In genomic region chr21:42463861-42464515, GRCh38 we compare ENCODE assay signal across 8 cellular contexts. TPM values are rescaled to one million over a fixed set of nuclear protein-coding genes. Genes with fewer than 3 reads are reported as not detected.
DNase-seq lines count a peak whose midpoint lies in the region; ATAC-seq and TF ChIP-seq lines count a peak whose summit lies in the region.

No MANE protein-coding gene starts in this region.

- peak overlapping the region; percentile 48 to 81 for H3K27ac Mint-ChIP-seq in activated naive CD4-positive, alpha-beta T cell treated with anti-CD3 and anti-CD28 coated beads, Interleukin-2, amount 50 U/mL, for 72 hours
- peak overlapping the region; percentile 79 to 99 for H3K27ac Mint-ChIP-seq in stimulated activated naive CD8-positive, alpha-beta T cell treated with anti-CD3 and anti-CD28 coated beads, Interleukin-15, amount 100 ng/mL, for 72 hours

- H3K27me3 Mint-ChIP-seq in stimulated activated naive CD8-positive, alpha-beta T cell treated with anti-CD3 and anti-CD28 coated beads, Interleukin-15, amount 100 ng/mL, for 72 hours: peaks cover 7% of the 10 kb centered on the region

- DNase-seq in HL-60 (ENCODE audit: low read depth in 1 of 2, low spot score in 1 of 2): peak in 1 of 2 experiments; percentile 21
- DNase-seq in T-helper 1 cell: peak; percentile 39 to 61 (median 55)
- peak; percentile 61 to 69 for DNase-seq in activated naive CD4-positive, alpha-beta T cell treated with anti-CD3 and anti-CD28 coated beads, Interleukin-2, amount 50 U/mL, for 72 hours (ENCODE audit: low spot score in 2 of 2)
- DNase-seq in lower lobe of right lung: peak; percentile 58
- peak; percentile 69 to 77 for DNase-seq in stimulated activated naive CD8-positive, alpha-beta T cell treated with anti-CD3 and anti-CD28 coated beads, Interleukin-15, amount 100 ng/mL, for 72 hours
- no peak for DNase-seq in NOMO-1 treated with DMSO at 0.1 percent for 48 hours (lab: John Stamatoyannopoulos, UW; ENCODE audit: unreplicated experiment)
- no peak for DNase-seq in Right ventricle myocardium inferior (ENCODE audit: missing footprints)

- intact Hi-C loops in lower lobe of right lung (cut with DNase I) (no loop called here), Right ventricle myocardium inferior (cut with DNase I) (no loop called here)

- H3K27me3 ChIP-seq in HL-60 (ENCODE audit: insufficient read depth, poor library complexity, severe bottlenecking): peaks cover 2% of the 10 kb centered on the region
- no peaks in the 10 kb centered on the region for H3K27me3 ChIP-seq in lower lobe of right lung (ENCODE audit: low read depth)

- peak; percentile 35 to 70 for ATAC-seq in activated naive CD4-positive, alpha-beta T cell treated with anti-CD3 and anti-CD28 coated beads, Interleukin-2, amount 50 U/mL, for 72 hours
- ATAC-seq in lower lobe of right lung (peak; percentile 56 to 58), GM18867 (IDR thresholded peaks at IDR 0.05; ENCODE audit: unreplicated experiment) (no peak), Right ventricle myocardium inferior (no peak)
- ATAC-seq in stimulated activated naive CD8-positive, alpha-beta T cell treated with anti-CD3 and anti-CD28 coated beads, Interleukin-15, amount 100 ng/mL, for 72 hours: peak; percentile 82

- H3K36me3 Mint-ChIP-seq in activated naive CD4-positive, alpha-beta T cell treated with anti-CD3 and anti-CD28 coated beads, Interleukin-2, amount 50 U/mL, for 72 hours: peaks cover 0 to 23% of the 10 kb centered on the region in 2 donors

- peaks cover 27% of the 10 kb centered on the region for H3K4me1 ChIP-seq in lower lobe of right lung

- no peaks in the 10 kb centered on the region for H3K36me3 ChIP-seq in lower lobe of right lung

- TF ChIP-seq CTCF in HL-60 (IDR thresholded peaks at IDR 0.05; ENCODE audit: insufficient read depth, low read length) (no peak), lower lobe of right lung (IDR thresholded peaks at IDR 0.05) (no peak)

- no peaks in the 10 kb centered on the region for H3K9me3 ChIP-seq in lower lobe of right lung

- H3K27ac ChIP-seq in HL-60 (replicated peaks): peak overlapping the region; percentile 22; the same call in 1 of the 2 replicates
- H3K27ac ChIP-seq in lower lobe of right lung: no peak overlapping the region

- peaks cover 75% of the 10 kb centered on the region for H3K4me1 Mint-ChIP-seq in stimulated activated naive CD8-positive, alpha-beta T cell treated with anti-CD3 and anti-CD28 coated beads, Interleukin-15, amount 100 ng/mL, for 72 hours

- peaks cover 7 to 19% of the 10 kb centered on the region in 2 donors for H3K9me3 Mint-ChIP-seq in activated naive CD4-positive, alpha-beta T cell treated with anti-CD3 and anti-CD28 coated beads, Interleukin-2, amount 50 U/mL, for 72 hours
- no peaks in the 10 kb centered on the region for H3K9me3 Mint-ChIP-seq in stimulated activated naive CD8-positive, alpha-beta T cell treated with anti-CD3 and anti-CD28 coated beads, Interleukin-15, amount 100 ng/mL, for 72 hours

- H3K4me3 ChIP-seq in HL-60 (replicated peaks; ENCODE audit: insufficient read depth, low read length) (no peak overlapping the region), lower lobe of right lung (no peak overlapping the region)

- H3K4me3 Mint-ChIP-seq in stimulated activated naive CD8-positive, alpha-beta T cell treated with anti-CD3 and anti-CD28 coated beads, Interleukin-15, amount 100 ng/mL, for 72 hours: peak overlapping the region; percentile 73

RNA-seq across cellular contexts. Expression of gene RSPH1, which starts 32.0 kb away (rescaled TPM):
- under 1 TPM; 0.11 to 0.33 TPM for total RNA-seq in activated naive CD4-positive, alpha-beta T cell treated with anti-CD3 and anti-CD28 coated beads, Interleukin-2, amount 50 U/mL, for 72 hours
- 18.1 TPM for total RNA-seq in lower lobe of right lung
- not detected for total RNA-seq in Right ventricle myocardium inferior

RNA-seq across cellular contexts. Expression of gene SLC37A1, which starts 49.7 kb away (rescaled TPM):
- 10 to 100 TPM; 15.2 to 20.6 TPM for total RNA-seq in activated naive CD4-positive, alpha-beta T cell treated with anti-CD3 and anti-CD28 coated beads, Interleukin-2, amount 50 U/mL, for 72 hours
- 28.9 TPM for total RNA-seq in lower lobe of right lung
- total RNA-seq in Right ventricle myocardium inferior: 3.0 TPM

Comparison
In these comparisons a context has a peak if more than half of its experiments do, and no peak if none do; other contexts are left out.
1. DNase-seq: peak in T-helper 1 cell (5 of 5), activated naive CD4-positive, alpha-beta T cell treated with anti-CD3 and anti-CD28 coated beads, Interleukin-2, amount 50 U/mL, for 72 hours (2 of 2), lower lobe of right lung (single experiment) and stimulated activated naive CD8-positive, alpha-beta T cell treated with anti-CD3 and anti-CD28 coated beads, Interleukin-15, amount 100 ng/mL, for 72 hours (2 of 2); none in NOMO-1 treated with DMSO at 0.1 percent for 48 hours (single experiment) and Right ventricle myocardium inferior (single experiment).
2. ATAC-seq: peak in activated naive CD4-positive, alpha-beta T cell treated with anti-CD3 and anti-CD28 coated beads, Interleukin-2, amount 50 U/mL, for 72 hours (2 of 2), lower lobe of right lung (2 of 2) and stimulated activated naive CD8-positive, alpha-beta T cell treated with anti-CD3 and anti-CD28 coated beads, Interleukin-15, amount 100 ng/mL, for 72 hours (single experiment); none in GM18867 (single experiment) and Right ventricle myocardium inferior (single experiment).
3. RNA of gene RSPH1, which starts 32.0 kb away (total RNA-seq): 18.1 TPM in lower lobe of right lung (single experiment); 0.11 to 0.33 TPM in activated naive CD4-positive, alpha-beta T cell treated with anti-CD3 and anti-CD28 coated beads, Interleukin-2, amount 50 U/mL, for 72 hours and not detected in Right ventricle myocardium inferior (single experiment); every median in the first group is over 10 times any median in the second.